ENCODE assay signal across 2 cellular contexts in the genomic region with DNA sequence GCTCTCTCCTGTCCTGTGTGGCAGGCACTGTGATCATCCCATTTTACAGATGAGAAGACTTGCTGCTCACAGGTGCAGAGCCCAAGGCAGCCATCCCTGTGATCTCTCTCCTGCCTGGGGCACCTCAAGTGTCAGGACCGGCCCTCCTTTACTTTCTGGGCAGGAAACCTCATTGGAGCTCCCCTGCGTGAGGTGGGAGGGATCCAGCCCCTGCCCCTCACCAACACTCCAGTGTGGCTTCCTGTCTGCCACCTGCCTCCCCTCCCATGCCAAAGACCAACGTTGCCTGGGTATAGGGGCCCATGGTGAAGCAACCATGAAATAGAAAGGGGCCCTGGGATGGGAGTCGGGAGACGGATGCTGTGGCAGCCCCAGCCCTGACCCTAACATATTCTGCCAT.
TF ChIP-seq lines count a peak whose summit lies in the region.

No MANE protein-coding gene starts in this region.

TF ChIP-seq in HepG2, 621 proteins besides CTCF, POLR2A, EP300 and RAD21:
- TF ChIP-seq CHD2 (IDR thresholded peaks at IDR 0.05; ENCODE audit: low read depth, low read length) (no peak), ZNF629 (CRISPR knock-in tag; conservative IDR thresholded peaks at IDR 0.05) (peak; percentile 59)

TF ChIP-seq in IMR-90, 13 proteins besides CTCF, POLR2A, EP300 and RAD21:
- TF ChIP-seq, protein P1, sequence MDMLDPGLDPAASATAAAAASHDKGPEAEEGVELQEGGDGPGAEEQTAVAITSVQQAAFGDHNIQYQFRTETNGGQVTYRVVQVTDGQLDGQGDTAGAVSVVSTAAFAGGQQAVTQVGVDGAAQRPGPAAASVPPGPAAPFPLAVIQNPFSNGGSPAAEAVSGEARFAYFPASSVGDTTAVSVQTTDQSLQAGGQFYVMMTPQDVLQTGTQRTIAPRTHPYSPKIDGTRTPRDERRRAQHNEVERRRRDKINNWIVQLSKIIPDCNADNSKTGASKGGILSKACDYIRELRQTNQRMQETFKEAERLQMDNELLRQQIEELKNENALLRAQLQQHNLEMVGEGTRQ (IDR thresholded peaks at IDR 0.05; ENCODE audit: low read depth, low read length), result no peak
- TF ChIP-seq SMC3 (IDR thresholded peaks at IDR 0.05; ENCODE audit: low read depth, low read length), result no peak
- no peak for TF ChIP-seq RCOR1 (IDR thresholded peaks at IDR 0.05; ENCODE audit: insufficient replicate concordance, low read length)
- TF ChIP-seq RFX5 (IDR thresholded peaks at IDR 0.05; ENCODE audit: low read depth, low read length), result no peak
- no peak for TF ChIP-seq MAZ (IDR thresholded peaks at IDR 0.05; ENCODE audit: borderline replicate concordance, low read depth, low read length)
- no peak for TF ChIP-seq MXI1 (IDR thresholded peaks at IDR 0.05; ENCODE audit: borderline replicate concordance, low read depth, low read length)
- TF ChIP-seq CEBPB (IDR thresholded peaks at IDR 0.05; ENCODE audit: low read depth, low read length), result no peak
- TF ChIP-seq MAFK (IDR thresholded peaks at IDR 0.05; ENCODE audit: low read depth, low read length), result no peak
- no peak for TF ChIP-seq BHLHE40 (IDR thresholded peaks at IDR 0.05; ENCODE audit: low read depth, low read length)
- TF ChIP-seq FOS (IDR thresholded peaks at IDR 0.05; ENCODE audit: low read depth, low read length), result no peak
- TF ChIP-seq NFE2L2 (IDR thresholded peaks at IDR 0.05; ENCODE audit: low read depth, low read length), result no peak
- TF ChIP-seq, protein P2, sequence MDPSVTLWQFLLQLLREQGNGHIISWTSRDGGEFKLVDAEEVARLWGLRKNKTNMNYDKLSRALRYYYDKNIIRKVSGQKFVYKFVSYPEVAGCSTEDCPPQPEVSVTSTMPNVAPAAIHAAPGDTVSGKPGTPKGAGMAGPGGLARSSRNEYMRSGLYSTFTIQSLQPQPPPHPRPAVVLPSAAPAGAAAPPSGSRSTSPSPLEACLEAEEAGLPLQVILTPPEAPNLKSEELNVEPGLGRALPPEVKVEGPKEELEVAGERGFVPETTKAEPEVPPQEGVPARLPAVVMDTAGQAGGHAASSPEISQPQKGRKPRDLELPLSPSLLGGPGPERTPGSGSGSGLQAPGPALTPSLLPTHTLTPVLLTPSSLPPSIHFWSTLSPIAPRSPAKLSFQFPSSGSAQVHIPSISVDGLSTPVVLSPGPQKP (IDR thresholded peaks at IDR 0.05; ENCODE audit: borderline replicate concordance, low read depth, low read length), result no peak
- TF ChIP-seq CHD1 (IDR thresholded peaks at IDR 0.05; ENCODE audit: low read depth, low read length), result no peak
TF ChIP-seq in IMR-90: peak in this region for 0.
